1 cellular context compared by ENCODE assay signal in the genomic region with DNA sequence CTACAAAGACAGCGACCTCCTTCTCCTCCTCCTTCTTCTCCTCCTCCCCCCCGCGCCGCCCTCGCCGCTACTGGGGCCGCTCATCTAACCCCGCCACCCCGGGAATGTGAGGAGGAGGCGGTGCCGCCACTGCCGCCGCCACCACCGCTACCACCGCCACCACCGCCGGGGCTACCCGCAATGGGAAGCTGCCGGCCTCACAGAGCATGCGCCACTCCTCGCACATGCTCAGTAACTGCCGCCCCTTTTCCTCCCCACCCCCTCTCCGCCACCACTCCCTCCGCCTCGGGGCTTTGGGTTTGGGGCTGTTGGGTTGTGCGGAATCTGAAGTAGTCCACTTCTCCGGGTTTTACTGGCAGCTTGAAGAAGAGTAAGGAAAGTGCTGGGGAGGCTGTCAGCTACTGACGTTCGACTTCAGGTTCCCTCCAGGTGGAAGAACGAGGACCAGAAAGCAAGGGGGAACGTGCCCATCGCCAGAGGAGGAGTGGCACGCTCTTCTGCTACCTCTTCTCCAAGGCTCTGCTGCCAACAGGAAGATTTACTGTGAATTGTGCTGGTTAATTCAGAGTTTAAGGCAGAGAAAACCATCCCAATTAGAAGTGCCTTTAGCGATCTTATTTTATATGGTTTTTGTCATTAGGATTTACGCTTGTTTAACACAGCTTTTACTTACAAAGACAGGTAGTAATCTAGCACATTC.
TF ChIP-seq lines count a peak whose summit lies in the region.

A gene with protein sequence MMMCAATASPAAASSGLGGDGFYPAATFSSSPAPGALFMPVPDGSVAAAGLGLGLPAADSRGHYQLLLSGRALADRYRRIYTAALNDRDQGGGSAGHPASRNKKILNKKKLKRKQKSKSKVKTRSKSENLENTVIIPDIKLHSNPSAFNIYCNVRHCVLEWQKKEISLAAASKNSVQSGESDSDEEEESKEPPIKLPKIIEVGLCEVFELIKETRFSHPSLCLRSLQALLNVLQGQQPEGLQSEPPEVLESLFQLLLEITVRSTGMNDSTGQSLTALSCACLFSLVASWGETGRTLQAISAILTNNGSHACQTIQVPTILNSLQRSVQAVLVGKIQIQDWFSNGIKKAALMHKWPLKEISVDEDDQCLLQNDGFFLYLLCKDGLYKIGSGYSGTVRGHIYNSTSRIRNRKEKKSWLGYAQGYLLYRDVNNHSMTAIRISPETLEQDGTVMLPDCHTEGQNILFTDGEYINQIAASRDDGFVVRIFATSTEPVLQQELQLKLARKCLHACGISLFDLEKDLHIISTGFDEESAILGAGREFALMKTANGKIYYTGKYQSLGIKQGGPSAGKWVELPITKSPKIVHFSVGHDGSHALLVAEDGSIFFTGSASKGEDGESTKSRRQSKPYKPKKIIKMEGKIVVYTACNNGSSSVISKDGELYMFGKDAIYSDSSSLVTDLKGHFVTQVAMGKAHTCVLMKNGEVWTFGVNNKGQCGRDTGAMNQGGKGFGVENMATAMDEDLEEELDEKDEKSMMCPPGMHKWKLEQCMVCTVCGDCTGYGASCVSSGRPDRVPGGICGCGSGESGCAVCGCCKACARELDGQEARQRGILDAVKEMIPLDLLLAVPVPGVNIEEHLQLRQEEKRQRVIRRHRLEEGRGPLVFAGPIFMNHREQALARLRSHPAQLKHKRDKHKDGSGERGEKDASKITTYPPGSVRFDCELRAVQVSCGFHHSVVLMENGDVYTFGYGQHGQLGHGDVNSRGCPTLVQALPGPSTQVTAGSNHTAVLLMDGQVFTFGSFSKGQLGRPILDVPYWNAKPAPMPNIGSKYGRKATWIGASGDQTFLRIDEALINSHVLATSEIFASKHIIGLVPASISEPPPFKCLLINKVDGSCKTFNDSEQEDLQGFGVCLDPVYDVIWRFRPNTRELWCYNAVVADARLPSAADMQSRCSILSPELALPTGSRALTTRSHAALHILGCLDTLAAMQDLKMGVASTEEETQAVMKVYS (N-terminal part only) (minus strand): TSS at position 190 of the 700 bp plus-strand sequence. CDS start 319 bp downstream, outside the sequence.

TF ChIP-seq in endothelial cell of umbilical vein, 7 proteins besides CTCF, POLR2A, EP300 and RAD21 (continued from another document):
- TF ChIP-seq EZH2 (IDR thresholded peaks at IDR 0.05; ENCODE audit: borderline replicate concordance, low read depth, low read length, severe bottlenecking) (no peak), MYC (IDR thresholded peaks at IDR 0.05; ENCODE audit: low read depth, low read length) (peak; percentile 88)
